14 cellular contexts compared by ENCODE assay signal in genomic region chr18:36786686-36787085, GRCh38. TPM values are rescaled to one million over a fixed set of nuclear protein-coding genes. Genes with fewer than 3 reads are reported as not detected.
DNase-seq lines count a peak whose midpoint lies in the region; TF ChIP-seq lines count a peak whose summit lies in the region.
"Had no signal": no experiment of that assay in that cellular context is flagged by ENCODE, and none has a peak within 500 bp of the region (broad histone marks: within the 10 kb centered on the region; RNA-seq: fewer than 3 reads in every experiment).

No MANE protein-coding gene starts in this region.

- H4K20me1 ChIP-seq in osteoblast (ENCODE audit: insufficient read depth, low read length): no peaks in the 10 kb centered on the region

- H3K4me2 ChIP-seq in osteoblast (ENCODE audit: insufficient read depth, low read length): peak overlapping the region; percentile 40

- H3K27me3 ChIP-seq in osteoblast (ENCODE audit: insufficient read depth, low read length): no peaks in the 10 kb centered on the region
- H3K27me3 ChIP-seq: vagina had no signal

- no peaks in the 10 kb centered on the region for H3K36me3 ChIP-seq in osteoblast (ENCODE audit: insufficient read depth, low read length)

- H2AFZ ChIP-seq in osteoblast (ENCODE audit: low read length): no peak overlapping the region

- H3K9me3 ChIP-seq in osteoblast (ENCODE audit: low read depth, low read length): no peaks in the 10 kb centered on the region
- H3K9me3 ChIP-seq: vagina had no signal

- DNase-seq in AG08396 (ENCODE audit: low spot score) (peak; percentile 60), RPMI7951 (ENCODE audit: low read depth) (peak; percentile 42), fibroblast of villous mesenchyme (ENCODE audit: low read depth) (peak; percentile 79), osteoblast (ENCODE audit: insufficient read length, low spot score, missing footprints) (peak; percentile 74), SHP77 treated with DMSO at 0.1 percent for 48 hours (lab: John Stamatoyannopoulos, UW) (no peak), nucleus accumbens (lab: John Stamatoyannopoulos, UW) (no peak), NCI-H187 (lab: John Stamatoyannopoulos, UW) (no peak), SHP77 (lab: John Stamatoyannopoulos, UW) (no peak)
- DNase-seq: C1 segment of cervical spinal cord; endodermal cell; GOT3; NCI-H510A; stimulated activated CD4-positive, alpha-beta T cell treated with anti-CD3 and anti-CD28 coated beads, Interleukin-4, amount 100 ng/mL, for 4 hours had no signal

- no peaks in the 10 kb centered on the region for H3K79me2 ChIP-seq in osteoblast (ENCODE audit: insufficient read depth, low read length)

- H3K4me3 ChIP-seq in fibroblast of villous mesenchyme (ENCODE audit: low read depth, low read length): no peak overlapping the region
- H3K4me3 ChIP-seq in osteoblast (ENCODE audit: insufficient read depth, low read length): no peak overlapping the region
- H3K4me3 ChIP-seq: vagina had no signal

- TF ChIP-seq CTCF in fibroblast of villous mesenchyme (IDR thresholded peaks at IDR 0.05; ENCODE audit: insufficient read depth, low read depth, low read length) (no peak), osteoblast (IDR thresholded peaks at IDR 0.05; ENCODE audit: extremely low read depth, low read depth, low read length) (no peak)

- H3K27ac ChIP-seq in osteoblast (ENCODE audit: low read depth, low read length): peak overlapping the region; percentile 19
- H3K27ac ChIP-seq: vagina had no signal

- peaks cover 9% of the 10 kb centered on the region for H3K4me1 ChIP-seq in osteoblast (ENCODE audit: insufficient read depth, low read length)

RNA-seq across cellular contexts. Expression of gene TPGS2, which starts 42.1 kb away (rescaled TPM):
- 207 and 216 TPM in 2 replicates for total RNA-seq in RPMI7951 (2014; rRNA removed; shearing (Covaris generic))
- total RNA-seq in fibroblast of villous mesenchyme (91.5 and 98.0 TPM in 2 replicates), osteoblast (92.2 and 98.8 TPM in 2 replicates)

RNA-seq across cellular contexts. Expression of gene KIAA1328, which starts 42.2 kb away (rescaled TPM):
- 6.3 and 8.5 TPM in 2 replicates for total RNA-seq in RPMI7951 (2014; rRNA removed; shearing (Covaris generic))
- 6.0 and 7.7 TPM in 2 replicates for total RNA-seq in fibroblast of villous mesenchyme
- 8.7 and 8.8 TPM in 2 replicates for total RNA-seq in osteoblast

Comparison
In these comparisons a context has a peak if more than half of its experiments do, and no peak if none do; other contexts are left out.
1. DNase-seq: peak in AG08396 (single experiment), RPMI7951 (single experiment), fibroblast of villous mesenchyme (single experiment) and osteoblast (single experiment); none in SHP77 treated with DMSO at 0.1 percent for 48 hours (single experiment), nucleus accumbens (0 of 56), NCI-H187 (0 of 2) and SHP77 (0 of 2).